8 cellular contexts compared by ENCODE assay signal in genomic region chr12:118103601-118104382, GRCh38. TPM values are rescaled to one million over a fixed set of nuclear protein-coding genes. Genes with fewer than 3 reads are reported as not detected.
DNase-seq lines count a peak whose midpoint lies in the region; ATAC-seq and TF ChIP-seq lines count a peak whose summit lies in the region.

VSIG10 (minus strand) TSS chr12:118104011; CDS start chr12:118103671, 340 bp downstream.

- intact Hi-C loops in Caco-2 (cut with micrococcal nuclease; ENCODE audit: unreplicated experiment) (loop anchor here (2.0 kb wide), 1 partner anchor 41 kb away; no protein-coding TSS in a partner anchor), thyroid gland (cut with DNase I) (loop anchor here (5.0 kb wide), 1 partner anchor 41 kb away; the partner anchor contains the start of gene WSB2)

- no peaks in the 10 kb centered on the region for H3K36me3 Mint-ChIP-seq in Caco-2 (ENCODE audit: insufficient read depth, unreplicated experiment)
- H3K36me3 Mint-ChIP-seq in activated T-cell treated with anti-CD3 and anti-CD28 coated beads, Interleukin-2, amount 50 U/mL, for 72 hours (ENCODE audit: insufficient read depth in 2 of 2), result no peaks in the 10 kb centered on the region

- H3K27ac ChIP-seq in muscle layer of colon (ENCODE audit: low read depth, low read length) (peak within 1 kb of the TSS; percentile 48), thyroid gland (peak within 1 kb of the TSS; percentile 76 to 96 (median 87))

- CTCF ChIA-PET in Caco-2 (lab: Charles Lee), result interaction anchor here (0.6 to 1.8 kb wide), 2 partner anchors 17 to 49 kb away, joined by 3 to 5 read pairs; no protein-coding TSS in a partner anchor

- POLR2A ChIA-PET in Caco-2 (lab: Charles Lee), result interaction anchor here (0.6 to 2.1 kb wide), 5 partner anchors 17 to 42 kb away, joined by 3 to 6 read pairs (median 3); partner anchors contain the start of gene PEBP1

- H3K9ac ChIP-seq in muscle layer of colon (ENCODE audit: low read length), result no peak within 1 kb of the TSS

- peak within 1 kb of the TSS; percentile 83 for H3K4me3 Mint-ChIP-seq in Caco-2 (ENCODE audit: unreplicated experiment)
- H3K4me3 Mint-ChIP-seq in activated T-cell treated with anti-CD3 and anti-CD28 coated beads, Interleukin-2, amount 50 U/mL, for 72 hours, result peak within 1 kb of the TSS; percentile 91 to 97

- peak within 1 kb of the TSS; percentile 93 for H3K4me3 ChIP-seq in Caco-2 (ENCODE audit: low read depth, low read length)
- peak within 1 kb of the TSS; percentile 86 for H3K4me3 ChIP-seq in HAP-1
- peak within 1 kb of the TSS; percentile 47 to 80 for H3K4me3 ChIP-seq in muscle layer of colon (ENCODE audit: low read depth in 1 of 2, low read length in 2 of 2)
- peak within 1 kb of the TSS; percentile 12 to 98 (median 70) for H3K4me3 ChIP-seq in thyroid gland (replicated peaks in 1 of 3)

- H3K4me1 ChIP-seq in Caco-2 (peaks cover 32% of the 10 kb centered on the region), HAP-1 (peaks cover 26% of the 10 kb centered on the region), muscle layer of colon (ENCODE audit: insufficient read depth, low read length) (no peaks in the 10 kb centered on the region), thyroid gland (peaks cover 15 to 17% of the 10 kb centered on the region in 2 donors)

- 0 to 1% methylated on average over 10 to 29 of the region's 75 CpGs for WGBS in thyroid gland, 2 donors

- BruUV-seq in Caco-2 (replicated peaks; lab: Mats Ljungman, UMichigan), result no TSS peak

- peak within 1 kb of the TSS; percentile 77 for H3K27ac Mint-ChIP-seq in Caco-2 (ENCODE audit: unreplicated experiment)
- H3K27ac Mint-ChIP-seq in activated T-cell treated with anti-CD3 and anti-CD28 coated beads, Interleukin-2, amount 50 U/mL, for 72 hours, result peak within 1 kb of the TSS; percentile 77

- DNase-seq in Caco-2, result peak; percentile 82 to 86
- DNase-seq in HAP-1 (ENCODE audit: low spot score in 2 of 2), result peak; percentile 78 to 86
- DNase-seq in NCI-H510A treated with DMSO at 0.1 percent for 48 hours (lab: John Stamatoyannopoulos, UW), result peak; percentile 84
- DNase-seq in activated T-cell treated with anti-CD3 and anti-CD28 coated beads, Interleukin-2, amount 50 U/mL, for 72 hours, result peak; percentile 31 to 39
- peak; percentile 37 for DNase-seq in fibroblast of peridontal ligament (ENCODE audit: extremely low read depth)
- peak; percentile 88 for DNase-seq in thyroid gland
- no peak for DNase-seq in NAMALWA (ENCODE audit: low spot score)

- no peak for TF ChIP-seq CTCF in Caco-2 (IDR thresholded peaks at IDR 0.05; ENCODE audit: insufficient read depth in 1 of 2, low read depth in 1 of 2, low read length in 1 of 2, severe bottlenecking in 1 of 2, unreplicated experiment in 1 of 2)
- no peak for TF ChIP-seq CTCF in thyroid gland (IDR thresholded peaks at IDR 0.05)

- ATAC-seq in activated T-cell treated with anti-CD3 and anti-CD28 coated beads, Interleukin-2, amount 50 U/mL, for 72 hours (replicated peaks in 1 of 2), result peak; percentile 74 to 76

- H3K27me3 Mint-ChIP-seq in Caco-2 (ENCODE audit: insufficient read depth, unreplicated experiment), result no peaks in the 10 kb centered on the region
- H3K27me3 Mint-ChIP-seq in activated T-cell treated with anti-CD3 and anti-CD28 coated beads, Interleukin-2, amount 50 U/mL, for 72 hours (ENCODE audit: low read depth), result peaks cover 6% of the 10 kb centered on the region

- H3K9me3 ChIP-seq in Caco-2 (no peaks in the 10 kb centered on the region), HAP-1 (no peaks in the 10 kb centered on the region), muscle layer of colon (ENCODE audit: low read length) (no peaks in the 10 kb centered on the region), thyroid gland (no peaks in the 10 kb centered on the region)

- H3K36me3 ChIP-seq in Caco-2 (ENCODE audit: control insufficient read depth, insufficient read depth, low read length) (no peaks in the 10 kb centered on the region), HAP-1 (replicated peaks) (no peaks in the 10 kb centered on the region; the same call in 1 of the 2 replicates), muscle layer of colon (ENCODE audit: insufficient read depth, low read length) (no peaks in the 10 kb centered on the region), thyroid gland (no peaks in the 10 kb centered on the region)

- no peaks in the 10 kb centered on the region for H3K9me3 Mint-ChIP-seq in Caco-2 (ENCODE audit: unreplicated experiment)
- no peaks in the 10 kb centered on the region for H3K9me3 Mint-ChIP-seq in activated T-cell treated with anti-CD3 and anti-CD28 coated beads, Interleukin-2, amount 50 U/mL, for 72 hours

- TF ChIP-seq POLR2A in thyroid gland (IDR thresholded peaks at IDR 0.05), result peak; percentile 67 to 98

- no peaks in the 10 kb centered on the region for H3K4me1 Mint-ChIP-seq in Caco-2 (ENCODE audit: low read depth, unreplicated experiment)
- H3K4me1 Mint-ChIP-seq in activated T-cell treated with anti-CD3 and anti-CD28 coated beads, Interleukin-2, amount 50 U/mL, for 72 hours (ENCODE audit: low read depth), result peaks cover 11% of the 10 kb centered on the region

- in situ Hi-C loops in HAP-1 (cut with MboI; ENCODE audit: low sequenced_read_pairs), result no loop called here

- no peaks in the 10 kb centered on the region for H3K27me3 ChIP-seq in Caco-2 (replicated peaks; ENCODE audit: control insufficient read depth, insufficient read depth, low read length)
- H3K27me3 ChIP-seq in HAP-1 (ENCODE audit: low read depth), result no peaks in the 10 kb centered on the region
- H3K27me3 ChIP-seq in muscle layer of colon (ENCODE audit: control insufficient read depth in 1 of 2, insufficient read depth in 2 of 2, low read length in 2 of 2), result no peaks in the 10 kb centered on the region
- no peaks in the 10 kb centered on the region for H3K27me3 ChIP-seq in thyroid gland

RNA-seq across cellular contexts. Expression of gene VSIG10, which starts in this region (rescaled TPM):
- total RNA-seq in Caco-2 (2022), result 32.6 and 33.9 TPM in 2 replicates
- 1 to 10 TPM; 3.1 to 4.5 TPM for total RNA-seq in activated T-cell treated with anti-CD3 and anti-CD28 coated beads, Interleukin-2, amount 50 U/mL, for 72 hours
- 10 to 100 TPM; 62.0 to 93.7 (median 76.6) TPM for total RNA-seq in thyroid gland
